ENCODE assay signal across 12 cellular contexts in genomic region chr10:105328441-105328840, GRCh38.
"Had no signal": no experiment of that assay in that cellular context is flagged by ENCODE, and none has a peak within 500 bp of the region (broad histone marks: within the 10 kb centered on the region; RNA-seq: fewer than 3 reads in every experiment).

No MANE protein-coding gene starts in this region.

- H3K4me3 ChIP-seq: smooth muscle cell had no signal

- DNase-seq: activated CD4-positive, alpha-beta T cell treated with anti-CD3 and anti-CD28 coated beads, Interleukin-2, amount 50 U/mL, for 1 hour; activated CD8-positive, alpha-beta memory T cell treated with anti-CD3 and anti-CD28 coated beads for 24 hours; activated naive CD8-positive, alpha-beta T cell treated with anti-CD3 and anti-CD28 coated beads for 36 hours; anterior cingulate cortex; caudate nucleus; kidney glomerular epithelial cell; right cardiac atrium; stimulated activated CD4-positive, alpha-beta T cell treated with anti-CD3 and anti-CD28 coated beads, Interleukin-4, amount 100 ng/mL, for 4 hours; stimulated activated CD8-positive, alpha-beta memory T cell treated with anti-CD3 and anti-CD28 coated beads, Interleukin-4, amount 100 ng/mL, for 48 hours; stimulated activated naive CD8-positive, alpha-beta T cell treated with anti-CD3 and anti-CD28 coated beads, Interleukin-15, Interleukin-2, amounts not matched to agents 100 U/mL and 50 U/mL, for 24 hours; SW 1271 had no signal

- H3K4me2 ChIP-seq: smooth muscle cell had no signal

- ATAC-seq: right cardiac atrium; stimulated activated naive CD8-positive, alpha-beta T cell treated with anti-CD3 and anti-CD28 coated beads, Interleukin-15, Interleukin-2, amounts not matched to agents 100 U/mL and 50 U/mL, for 24 hours had no signal
